In genomic region chr3:52188586-52189404, GRCh38 we compare ENCODE assay signal across 15 cellular contexts. TPM values are rescaled to one million over a fixed set of nuclear protein-coding genes. Genes with fewer than 3 reads are reported as not detected.
DNase-seq lines count a peak whose midpoint lies in the region; ATAC-seq, FAIRE-seq and TF ChIP-seq lines count a peak whose summit lies in the region.
"Had no signal": no experiment of that assay in that cellular context is flagged by ENCODE, and none has a peak within 500 bp of the region (broad histone marks: within the 10 kb centered on the region; RNA-seq: fewer than 3 reads in every experiment).

No MANE protein-coding gene starts in this region.

- H3K27me3 ChIP-seq in cardiac muscle cell (no peaks in the 10 kb centered on the region), right cardiac atrium (ENCODE audit: control insufficient read depth, insufficient read depth) (no peaks in the 10 kb centered on the region), hepatocyte (no peaks in the 10 kb centered on the region), gastroesophageal sphincter (no peaks in the 10 kb centered on the region)
- H3K27me3 ChIP-seq: tibial nerve had no signal

- WGBS in right cardiac atrium: 73% methylated on average over 5 of the region's 5 CpGs
- WGBS in hepatocyte (ENCODE audit: low lambda C conversion rate, missing lambda C conversion rate): 62% methylated on average over 5 of the region's 5 CpGs
- 92 to 93% methylated on average over 3 to 4 of the region's 5 CpGs for WGBS in gastroesophageal sphincter (ENCODE audit: low coverage in 1 of 2), 2 donors

- FAIRE-seq in urothelium cell line (lab: Jason Lieb, UNC): peak; percentile 58
- FAIRE-seq: GM12878 had no signal

- no peak for TF ChIP-seq EP300 in gastroesophageal sphincter (IDR thresholded peaks at IDR 0.05)

- H3K4me1 ChIP-seq in cardiac muscle cell (ENCODE audit: low read depth) (peaks cover 18% of the 10 kb centered on the region), right cardiac atrium (ENCODE audit: control insufficient read depth, insufficient read depth, low read length) (peaks cover 4% of the 10 kb centered on the region), hepatocyte (ENCODE audit: insufficient read depth) (peaks cover 12% of the 10 kb centered on the region), gastroesophageal sphincter (peaks cover 0 to 29% (median 13%) of the 10 kb centered on the region in 3 donors)

- H3K9me2 ChIP-seq in hepatocyte (replicated peaks; ENCODE audit: insufficient read depth): no peaks in the 10 kb centered on the region

- H3K9me3 ChIP-seq in cardiac muscle cell (ENCODE audit: low read depth) (no peaks in the 10 kb centered on the region), right cardiac atrium (ENCODE audit: control insufficient read depth, low read length) (no peaks in the 10 kb centered on the region), hepatocyte (ENCODE audit: low read depth) (no peaks in the 10 kb centered on the region), gastroesophageal sphincter (no peaks in the 10 kb centered on the region)
- H3K9me3 ChIP-seq: tibial nerve had no signal

- no peak for ATAC-seq in right cardiac atrium
- ATAC-seq in gastroesophageal sphincter: no peak
- ATAC-seq: activated CD8-positive, alpha-beta T cell treated with anti-CD3 and anti-CD28 coated beads for 36 hours; GM12878 had no signal

- H3K79me2 ChIP-seq in hepatocyte: no peaks in the 10 kb centered on the region

- no peak overlapping the region for H3K4me2 ChIP-seq in hepatocyte

- H3K4me3 ChIP-seq in cardiac muscle cell (no peak overlapping the region), right cardiac atrium (ENCODE audit: low read length) (no peak overlapping the region), hepatocyte (no peak overlapping the region), gastroesophageal sphincter (no peak overlapping the region)
- H3K4me3 ChIP-seq: GM12878, tibial nerve had no signal

- H4K20me1 ChIP-seq in hepatocyte (ENCODE audit: insufficient read depth, poor library complexity, severe bottlenecking): no peaks in the 10 kb centered on the region

- H2AFZ ChIP-seq in hepatocyte: no peak overlapping the region

- in situ Hi-C loops in GM13976 (cut with MboI; ENCODE audit: low sequenced_read_pairs, unreplicated experiment): no loop called here

- DNase-seq in cardiac muscle cell (ENCODE audit: low read depth in 1 of 2, low spot score in 1 of 2) (peak in 1 of 2 donors; percentile 26), right cardiac atrium (no peak), hepatocyte (ENCODE audit: low spot score) (peak; percentile 77), urothelium cell line (ENCODE audit: low spot score) (no peak), GM13976 (ENCODE audit: low spot score) (no peak)
- DNase-seq: activated CD8-positive, alpha-beta T cell treated with anti-CD3 and anti-CD28 coated beads for 36 hours; activated naive CD4-positive, alpha-beta T cell treated with anti-CD3 and anti-CD28 coated beads, Interleukin-2, amount 50 U/mL, for 16 hours; DMS153; HCEC 1CT; naive B cell; NK-92 treated with Interleukin-12 subunit alpha and Interleukin-12 subunit beta, amount 100 ng/mL, for 24 hours had no signal

- TF ChIP-seq POLR2A in gastroesophageal sphincter (IDR thresholded peaks at IDR 0.05): no peak

- no peaks in the 10 kb centered on the region for H3K36me3 ChIP-seq in cardiac muscle cell
- H3K36me3 ChIP-seq in hepatocyte (replicated peaks; ENCODE audit: insufficient read depth, low read depth): no peaks in the 10 kb centered on the region
- no peaks in the 10 kb centered on the region for H3K36me3 ChIP-seq in gastroesophageal sphincter
- H3K36me3 ChIP-seq: tibial nerve had no signal

- intact Hi-C loops in right cardiac atrium (cut with DNase I): no loop called here

- TF ChIP-seq CTCF in cardiac muscle cell (IDR thresholded peaks at IDR 0.05; ENCODE audit: low read depth, low read length) (no peak), hepatocyte (IDR thresholded peaks at IDR 0.05; ENCODE audit: poor library complexity) (no peak), gastroesophageal sphincter (IDR thresholded peaks at IDR 0.05) (no peak), GM13976 (IDR thresholded peaks at IDR 0.05; ENCODE audit: borderline replicate concordance, control extremely low read depth, extremely low read depth, insufficient read depth, missing control alignments) (no peak)

- H3K27ac ChIP-seq in cardiac muscle cell (peak overlapping the region; percentile 56), right cardiac atrium (ENCODE audit: low read length) (no peak overlapping the region), hepatocyte (peak overlapping the region; percentile 76), gastroesophageal sphincter (no peak overlapping the region)

RNA-seq across cellular contexts. Expression of gene ALAS1, which starts 9.2 kb away (rescaled TPM):
- 68.7 and 80.2 TPM in 2 replicates for total RNA-seq in cardiac muscle cell
- 76.5 and 88.7 TPM in 2 replicates for polyA plus RNA-seq in cardiac muscle cell
- 100 to 1,000 TPM in 3 of 4 donors, 10 to 100 TPM in 1; 95.7 to 123 (median 110) TPM for total RNA-seq in right cardiac atrium
- 119 TPM for polyA plus RNA-seq in right cardiac atrium
- total RNA-seq in hepatocyte: 81.8 and 85.3 TPM in 2 replicates
- polyA plus RNA-seq in hepatocyte: 90.1 and 91.2 TPM in 2 replicates
- total RNA-seq in gastroesophageal sphincter: 10 to 100 TPM; 30.0 to 50.8 (median 35.8) TPM

RNA-seq across cellular contexts. Expression of gene POC1A, which starts 34.6 kb away (rescaled TPM):
- total RNA-seq in cardiac muscle cell: 6.0 and 12.4 TPM in 2 replicates
- polyA plus RNA-seq in cardiac muscle cell: 10.6 and 24.0 TPM in 2 replicates
- total RNA-seq in right cardiac atrium: 1 to 10 TPM; 1.0 to 1.4 (median 1.3) TPM
- polyA plus RNA-seq in right cardiac atrium: 0.75 TPM
- total RNA-seq in hepatocyte: 2.6 TPM in 2 replicates
- 3.7 and 5.7 TPM in 2 replicates for polyA plus RNA-seq in hepatocyte
- total RNA-seq in gastroesophageal sphincter: 1 to 10 TPM in 2 of 4 donors, under 1 TPM in 2; 0.73 to 1.7 (median 0.93) TPM

RNA-seq across cellular contexts. Expression of gene TLR9, which starts 36.6 kb away (rescaled TPM):
- total RNA-seq in cardiac muscle cell (0.15 TPM in 1 of 2 replicates, not detected in the other), right cardiac atrium (under 1 TPM; 0.09 to 0.24 (median 0.20) TPM), hepatocyte (not detected in 2 replicates), gastroesophageal sphincter (not detected)
- polyA plus RNA-seq in cardiac muscle cell (0.51 TPM in 1 of 2 replicates, not detected in the other), right cardiac atrium (0.05 TPM), hepatocyte (not detected in 2 replicates)
- polyA plus RNA-seq: fibroblast of lung had no signal

RNA-seq across cellular contexts. Expression of gene TWF2, which starts 50.2 kb away (rescaled TPM):
- total RNA-seq in cardiac muscle cell (53.0 and 70.5 TPM in 2 replicates), right cardiac atrium (10 to 100 TPM; 32.0 to 70.0 (median 45.0) TPM), hepatocyte (52.5 and 59.1 TPM in 2 replicates), gastroesophageal sphincter (10 to 100 TPM; 46.8 to 79.5 (median 69.2) TPM)
- polyA plus RNA-seq in cardiac muscle cell (42.3 and 43.6 TPM in 2 replicates), right cardiac atrium (56.5 TPM), hepatocyte (45.7 and 47.4 TPM in 2 replicates)

RNA-seq across cellular contexts. Expression of gene PPM1M, which starts 56.8 kb away (rescaled TPM):
- total RNA-seq in cardiac muscle cell (4.8 and 13.1 TPM in 2 replicates), right cardiac atrium (10 to 100 TPM; 11.3 to 16.3 (median 14.7) TPM), hepatocyte (6.2 and 8.0 TPM in 2 replicates), gastroesophageal sphincter (10 to 100 TPM; 20.3 to 36.6 (median 29.9) TPM)
- polyA plus RNA-seq in cardiac muscle cell (10.7 and 16.1 TPM in 2 replicates), right cardiac atrium (9.5 TPM), hepatocyte (8.4 and 10.7 TPM in 2 replicates)

Comparison
In these comparisons a context has a peak if more than half of its experiments do, and no peak if none do; other contexts are left out.
1. H3K27ac ChIP-seq: peak in cardiac muscle cell (single experiment) and hepatocyte (single experiment); none in right cardiac atrium (single experiment) and gastroesophageal sphincter (0 of 4).